In the genomic region with DNA sequence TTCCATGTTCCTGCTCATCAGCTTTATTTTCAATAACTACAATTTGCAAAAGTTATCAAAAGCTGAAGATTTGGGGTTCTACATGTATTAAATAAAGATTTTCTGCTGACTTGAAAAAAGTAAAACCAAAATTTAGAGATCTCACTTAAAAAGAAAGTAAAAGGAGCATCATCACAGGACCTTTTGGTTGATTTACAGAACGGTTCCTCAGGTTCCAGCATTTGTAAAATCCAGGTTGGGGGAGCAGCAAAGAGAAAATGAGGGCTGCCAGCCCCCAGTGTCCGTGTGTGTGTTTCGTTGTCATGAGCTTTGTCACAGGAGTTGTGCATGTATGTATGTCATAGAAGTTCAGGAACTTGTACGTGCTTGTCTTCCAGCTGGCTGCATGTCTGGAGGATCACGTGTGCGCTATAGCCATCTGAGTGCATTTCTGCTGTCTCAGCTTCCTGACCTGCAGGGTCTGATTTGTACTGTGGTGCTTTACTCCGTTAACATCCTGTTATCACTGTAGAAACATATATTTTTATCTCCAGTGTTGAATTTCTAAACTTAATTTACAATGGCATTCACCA, we compare ENCODE assay signal across 12 cellular contexts. TPM values are rescaled to one million over a fixed set of nuclear protein-coding genes. Genes with fewer than 3 reads are reported as not detected.
A peak's percentile ranks its signal among the peaks of the same experiment; 100 is the strongest.
DNase-seq lines count a peak whose midpoint lies in the region; ATAC-seq, FAIRE-seq and TF ChIP-seq lines count a peak whose summit lies in the region.
"Had no signal": no experiment of that assay in that cellular context is flagged by ENCODE, and none has a peak within 500 bp of the region (broad histone marks: within the 10 kb centered on the region; RNA-seq: fewer than 3 reads in every experiment).

No MANE protein-coding gene starts in this region.

- H3K27ac Mint-ChIP-seq in memory B cell = no peak overlapping the region
- H3K27ac Mint-ChIP-seq in WTC11 = no peak overlapping the region

- H3K9me3 Mint-ChIP-seq in memory B cell (no peaks in the 10 kb centered on the region), WTC11 (no peaks in the 10 kb centered on the region)

- FAIRE-seq in urothelium cell line (lab: Jason Lieb, UNC) = no peak

- ATAC-seq in memory B cell (ENCODE audit: low read depth) = peak; percentile 49
- no peak for ATAC-seq in WTC11
- no peak for ATAC-seq in GM18502 (IDR thresholded peaks at IDR 0.05; ENCODE audit: poor library complexity, unreplicated experiment)

- H3K4me3 Mint-ChIP-seq in memory B cell (no peak overlapping the region), WTC11 (no peak overlapping the region)

- no peak for TF ChIP-seq CTCF in WTC11 (IDR thresholded peaks at IDR 0.05)

- POLR2A ChIA-PET in HEK293T (lab: Yijun Ruan, JAX) = interaction anchor here (1.9 kb wide), 1 partner anchor 21 kb away, joined by 8 read pairs; the partner anchor contains the start of gene MLC1
- POLR2A ChIA-PET in WTC11 (lab: Charles Lee) = no interaction called here

- H3K4me1 Mint-ChIP-seq in memory B cell (peaks cover 13% of the 10 kb centered on the region), WTC11 (no peaks in the 10 kb centered on the region)

- no peaks in the 10 kb centered on the region for H3K36me3 Mint-ChIP-seq in memory B cell
- H3K36me3 Mint-ChIP-seq in WTC11 = no peaks in the 10 kb centered on the region

- H3K27me3 Mint-ChIP-seq in memory B cell = peaks cover 8% of the 10 kb centered on the region
- no peaks in the 10 kb centered on the region for H3K27me3 Mint-ChIP-seq in WTC11 (ENCODE audit: low read depth)

- CTCF ChIA-PET in HEK293T (lab: Yijun Ruan, JAX) (interaction anchor here (0.6 to 1.3 kb wide), 2 partner anchors 55 to 75 kb away, joined by 4 read pairs; no protein-coding TSS in a partner anchor), WTC11 (lab: Charles Lee) (interaction anchor here (0.9 to 2.5 kb wide), 3 partner anchors 36 to 75 kb away, joined by 4 to 9 read pairs (median 5); no protein-coding TSS in a partner anchor)

- peak; percentile 39 for DNase-seq in DMS153 treated with DMSO at 0.1 percent for 48 hours (lab: John Stamatoyannopoulos, UW; ENCODE audit: unreplicated experiment)
- DNase-seq in HEK293T (ENCODE audit: extremely low spot score) = peak; percentile 20
- DNase-seq in amniotic epithelial cell (ENCODE audit: low read depth) = peak; percentile 55
- DNase-seq in memory B cell (ENCODE audit: low spot score in 2 of 2) = no peak
- DNase-seq in WTC11 (ENCODE audit: low spot score) = no peak
- no peak for DNase-seq in kidney glomerular epithelial cell (lab: John Stamatoyannopoulos, UW)
- DNase-seq in urothelium cell line (ENCODE audit: low spot score) = no peak
- DNase-seq: dorsolateral prefrontal cortex; stimulated activated CD4-positive, alpha-beta T cell treated with anti-CD3 and anti-CD28 coated beads, Interleukin-15, amount 100 ng/mL, for 24 hours; tibial artery had no signal

TF ChIP-seq in HEK293T, 16 proteins besides CTCF, POLR2A, EP300 and RAD21:
- TF ChIP-seq SP1 (IDR thresholded peaks at IDR 0.05) (no peak), CTBP1 (IDR thresholded peaks at IDR 0.05; ENCODE audit: borderline replicate concordance) (no peak), ARNT (IDR thresholded peaks at IDR 0.05) (no peak), HDGF (IDR thresholded peaks at IDR 0.05; ENCODE audit: borderline replicate concordance) (no peak), FOXA1 (IDR thresholded peaks at IDR 0.05) (no peak), BHLHE40 (IDR thresholded peaks at IDR 0.05; ENCODE audit: borderline replicate concordance) (no peak), FOXK2 (IDR thresholded peaks at IDR 0.05) (no peak), L3MBTL2 (conservative IDR thresholded peaks at IDR 0.05) (no peak), ELF4 (IDR thresholded peaks at IDR 0.05) (no peak), SUZ12 (IDR thresholded peaks at IDR 0.05) (no peak)
- TF ChIP-seq, protein P1, sequence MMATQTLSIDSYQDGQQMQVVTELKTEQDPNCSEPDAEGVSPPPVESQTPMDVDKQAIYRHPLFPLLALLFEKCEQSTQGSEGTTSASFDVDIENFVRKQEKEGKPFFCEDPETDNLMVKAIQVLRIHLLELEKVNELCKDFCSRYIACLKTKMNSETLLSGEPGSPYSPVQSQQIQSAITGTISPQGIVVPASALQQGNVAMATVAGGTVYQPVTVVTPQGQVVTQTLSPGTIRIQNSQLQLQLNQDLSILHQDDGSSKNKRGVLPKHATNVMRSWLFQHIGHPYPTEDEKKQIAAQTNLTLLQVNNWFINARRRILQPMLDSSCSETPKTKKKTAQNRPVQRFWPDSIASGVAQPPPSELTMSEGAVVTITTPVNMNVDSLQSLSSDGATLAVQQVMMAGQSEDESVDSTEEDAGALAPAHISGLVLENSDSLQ (IDR thresholded peaks at IDR 0.05) = no peak

TF ChIP-seq in WTC11, 78 proteins besides CTCF, POLR2A, EP300 and RAD21:
- TF ChIP-seq, protein P2, sequence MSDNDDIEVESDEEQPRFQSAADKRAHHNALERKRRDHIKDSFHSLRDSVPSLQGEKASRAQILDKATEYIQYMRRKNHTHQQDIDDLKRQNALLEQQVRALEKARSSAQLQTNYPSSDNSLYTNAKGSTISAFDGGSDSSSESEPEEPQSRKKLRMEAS (CRISPR knock-in tag; IDR thresholded peaks at IDR 0.05) = no peak
- TF ChIP-seq ZNF317 (CRISPR knock-in tag; IDR thresholded peaks at IDR 0.05; ENCODE audit: borderline replicate concordance, low read depth) (no peak), ARID4B (CRISPR knock-in tag; IDR thresholded peaks at IDR 0.05; ENCODE audit: borderline replicate concordance) (no peak), USF1 (CRISPR knock-in tag; IDR thresholded peaks at IDR 0.05) (no peak), PRRX2 (CRISPR knock-in tag; IDR thresholded peaks at IDR 0.05) (no peak), FOXP1 (CRISPR knock-in tag; IDR thresholded peaks at IDR 0.05; ENCODE audit: borderline replicate concordance) (no peak), ATF3 (CRISPR knock-in tag; conservative IDR thresholded peaks at IDR 0.05) (no peak)

RNA-seq across cellular contexts. Expression of gene MOV10L1, which starts 15.8 kb away (rescaled TPM):
- total RNA-seq in WTC11 (2021) = not detected in 3 replicates

RNA-seq across cellular contexts. Expression of gene MLC1, which starts 20.4 kb away (rescaled TPM):
- total RNA-seq in WTC11 (2021) = 0.13 to 0.16 TPM (median 0.16 TPM) in 3 replicates

RNA-seq across cellular contexts. Expression of gene TTLL8, which starts 47.5 kb away (rescaled TPM):
- 0.30 TPM in 1 of 3 replicates, not detected in the others for total RNA-seq in WTC11 (2021)
- total RNA-seq: lung had no signal

Comparison
In these comparisons a context has a peak if more than half of its experiments do, and no peak if none do; other contexts are left out.
1. DNase-seq: peak in DMS153 treated with DMSO at 0.1 percent for 48 hours (single experiment), HEK293T (single experiment) and amniotic epithelial cell (single experiment); none in memory B cell (0 of 2), WTC11 (single experiment), kidney glomerular epithelial cell (single experiment) and urothelium cell line (single experiment).